In the genomic region with DNA sequence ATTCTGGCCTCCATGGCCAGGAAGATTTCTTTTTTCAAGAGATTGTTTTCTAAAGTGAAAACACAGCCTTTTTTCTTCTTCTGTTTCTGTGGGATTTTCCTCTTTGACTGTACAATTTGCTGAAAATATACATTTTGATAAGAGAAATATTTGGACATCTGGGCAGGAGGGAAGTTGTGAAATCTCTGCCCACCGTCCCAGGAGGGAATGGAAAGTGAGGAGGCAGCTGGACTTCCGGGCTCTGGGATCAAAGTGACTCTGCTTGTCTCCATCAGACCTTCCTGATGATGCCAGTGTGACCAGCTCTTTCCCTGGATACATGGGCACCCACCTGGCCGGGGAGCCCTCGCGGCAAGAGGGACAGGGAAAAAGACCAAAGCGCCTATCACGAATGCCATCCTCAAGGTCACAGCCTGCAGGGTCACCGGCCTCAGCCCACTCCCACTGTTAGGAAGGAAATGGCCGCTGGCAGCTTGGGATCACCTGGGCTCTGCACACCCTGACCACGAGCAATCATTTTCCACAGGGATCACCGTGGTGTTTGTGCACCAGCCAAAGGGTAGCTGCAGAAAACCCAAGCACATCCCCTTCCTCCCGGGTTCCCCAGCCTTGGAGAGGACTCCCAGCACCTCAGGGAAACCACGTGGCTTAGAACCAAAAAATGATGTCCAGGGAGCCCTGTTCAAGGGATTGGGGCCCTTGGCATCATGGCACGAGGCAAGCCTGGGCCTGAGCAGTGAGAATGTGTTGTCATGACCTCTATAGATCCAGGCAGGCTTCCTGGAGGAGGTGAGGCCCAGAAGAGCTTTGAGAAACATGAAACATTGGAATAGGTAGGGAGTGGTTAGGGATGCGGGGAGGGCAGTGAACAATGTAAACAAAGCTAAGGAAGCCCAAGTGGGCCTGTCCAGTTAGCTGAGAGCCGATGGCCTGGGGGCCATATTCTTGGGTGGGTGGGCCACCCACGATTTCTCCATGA, we compare ENCODE assay signal across 26 cellular contexts. TPM values are rescaled to one million over a fixed set of nuclear protein-coding genes. Genes with fewer than 3 reads are reported as not detected.
DNase-seq lines count a peak whose midpoint lies in the region; ATAC-seq, FAIRE-seq and TF ChIP-seq lines count a peak whose summit lies in the region.
"Had no signal": no experiment of that assay in that cellular context is flagged by ENCODE, and none has a peak within 500 bp of the region (broad histone marks: within the 10 kb centered on the region; RNA-seq: fewer than 3 reads in every experiment).

No MANE protein-coding gene starts in this region.

- H3F3A ChIP-seq in GM23248 (ENCODE audit: insufficient read depth) = no peaks in the 10 kb centered on the region

- no peaks in the 10 kb centered on the region for H4K20me1 ChIP-seq in GM23248 (ENCODE audit: insufficient read depth)

- no peaks in the 10 kb centered on the region for H3K79me2 ChIP-seq in GM23248 (ENCODE audit: insufficient read depth)

- POLR2A ChIA-PET in A549 (lab: Yijun Ruan, JAX) = no interaction called here

- peak overlapping the region; percentile 47 for H2AFZ ChIP-seq in GM23248
- H2AFZ ChIP-seq: PC-9 had no signal

- H3K4me2 ChIP-seq in A549 = no peak overlapping the region
- no peak overlapping the region for H3K4me2 ChIP-seq in GM23248 (ENCODE audit: unreplicated experiment)
- H3K4me2 ChIP-seq: PC-9 had no signal

- no peak overlapping the region for H3K4me3 ChIP-seq in A549
- H3K4me3 ChIP-seq in GM23248 = no peak overlapping the region
- no peak overlapping the region for H3K4me3 ChIP-seq in fibroblast of villous mesenchyme (ENCODE audit: low read depth, low read length)
- H3K4me3 ChIP-seq: PC-9, SJSA1 had no signal

- DNase-seq in A549 (ENCODE audit: low read depth in 1 of 2, low spot score in 1 of 2) (no peak), GM23248 (no peak), dermis blood vessel endothelial cell (peak; percentile 7), fibroblast of villous mesenchyme (ENCODE audit: low read depth) (peak; percentile 46), superior temporal gyrus (ENCODE audit: extremely low spot score) (no peak)
- DNase-seq: CD8-positive, alpha-beta memory T cell; DMS 273 treated with DMSO at 0.1 percent for 48 hours; DMS79 treated with DMSO at 0.1 percent for 48 hours; GF-D8; KG1; MM.1S; NCI-H1417; NCI-H1694; NCI-H2029 treated with DMSO at 0.1 percent for 48 hours; NCI-H2227 treated with DMSO at 0.1 percent for 48 hours; NCI-H526 treated with DMSO at 0.1 percent for 48 hours; PC-9; Right ventricle myocardium superior; RPMI8226 had no signal

- no peak for TF ChIP-seq POLR2A in A549 (IDR thresholded peaks at IDR 0.05; ENCODE audit: low read length)

- H3K4me1 ChIP-seq in A549 (no peaks in the 10 kb centered on the region), GM23248 (ENCODE audit: insufficient read depth) (peaks cover 3% of the 10 kb centered on the region; the same call in 1 of the 2 replicates)
- H3K4me1 ChIP-seq: SJSA1 had no signal

- no peak for TF ChIP-seq EP300 in A549 (IDR thresholded peaks at IDR 0.05)

- H3K9ac ChIP-seq in GM23248 = no peak overlapping the region

- no peaks in the 10 kb centered on the region for H3K36me3 ChIP-seq in GM23248 (ENCODE audit: low read depth)
- H3K36me3 ChIP-seq: SJSA1 had no signal

- no peaks in the 10 kb centered on the region for H3K9me2 ChIP-seq in GM23248 (ENCODE audit: insufficient read depth)

- in situ Hi-C loops in GM23248 (cut with MboI) = no loop called here

- H3K27ac ChIP-seq in A549 (no peak overlapping the region), GM23248 (no peak overlapping the region)
- H3K27ac ChIP-seq: PC-9, SJSA1 had no signal

- ATAC-seq in A549 = no peak
- no peak for ATAC-seq in GM18520 (IDR thresholded peaks at IDR 0.05; ENCODE audit: unreplicated experiment)
- no peak for ATAC-seq in HG02588 (IDR thresholded peaks at IDR 0.05; ENCODE audit: unreplicated experiment)

- 68% methylated on average over 17 of the region's 17 CpGs for WGBS in A549 (ENCODE audit: missing lambda C conversion rate)
- WGBS in GM23248 (ENCODE audit: low coverage in 1 of 2, low lambda C conversion rate in 2 of 2, missing lambda C conversion rate in 2 of 2), 2 experiments = 67 to 68% methylated on average over 16 to 17 of the region's 17 CpGs

- TF ChIP-seq RAD21 in A549 (conservative IDR thresholded peaks at IDR 0.05 in 1 of 2, IDR thresholded peaks at IDR 0.05 in 1 of 2) = no peak

- H3K27me3 ChIP-seq in GM23248 (replicated peaks; ENCODE audit: insufficient read depth) = no peaks in the 10 kb centered on the region
- H3K27me3 ChIP-seq: SJSA1 had no signal

- CTCF ChIA-PET in A549 (lab: Yijun Ruan, JAX) = no interaction called here

- no peak for TF ChIP-seq CTCF in A549 (IDR thresholded peaks at IDR 0.05)
- TF ChIP-seq CTCF in fibroblast of villous mesenchyme (IDR thresholded peaks at IDR 0.05; ENCODE audit: insufficient read depth, low read depth, low read length) = no peak

- FAIRE-seq in A549 (lab: Jason Lieb, UNC) = no peak
- FAIRE-seq: GM12891, GM19239, H54 had no signal

- H3K9me3 ChIP-seq in A549 (no peaks in the 10 kb centered on the region), GM23248 (ENCODE audit: low read depth) (no peaks in the 10 kb centered on the region)

TF ChIP-seq in A549, 52 proteins besides CTCF, POLR2A, EP300 and RAD21:
- TF ChIP-seq FOSB (CRISPR knock-in tag; IDR thresholded peaks at IDR 0.05) (no peak), ZFP36 (IDR thresholded peaks at IDR 0.05; ENCODE audit: borderline replicate concordance, partially characterized antibody) (peak; percentile 80)

RNA-seq across cellular contexts. Expression of a gene that starts 29.1 kb away (rescaled TPM):
- polyA plus RNA-seq in A549 (2011; rRNA removed) = 106 and 136 TPM in 2 replicates
- polyA plus RNA-seq in A549 (2012; cell fraction: cytosol; rRNA removed) = 219 and 249 TPM in 2 replicates
- 343 and 460 TPM in 2 replicates for polyA plus RNA-seq in A549 (2012; cell fraction: nucleus; rRNA removed)
- polyA plus RNA-seq in A549 (2017; fragmentation: RNase III; extraction: RNeasy Plus Mini Kit Qiagen cat#74134 plus additional on column Dnase treatment) = 125 to 157 TPM (median 131 TPM) in 3 replicates
- 276 and 347 TPM in 2 replicates for polyA minus RNA-seq in A549 (2011; rRNA and poly(A)+ RNA removed)
- total RNA-seq in GM23248 (2014; rRNA removed; shearing (Covaris generic)) = 684 and 695 TPM in 2 replicates
- polyA plus RNA-seq in GM23248 (2016; fragmentation: Nextera tagmentation; extraction: Ambion mirVana) = 1,097 and 1,184 TPM in 2 replicates
- 445 and 452 TPM in 2 replicates for total RNA-seq in dermis blood vessel endothelial cell
- 351 and 365 TPM in 2 replicates for total RNA-seq in fibroblast of villous mesenchyme
- polyA plus RNA-seq: CD14-positive monocyte had no signal

Comparison
In these comparisons a context has a peak if more than half of its experiments do, and no peak if none do; other contexts are left out.
1. DNase-seq: peak in dermis blood vessel endothelial cell (single experiment) and fibroblast of villous mesenchyme (single experiment); none in A549 (0 of 2), GM23248 (single experiment) and superior temporal gyrus (single experiment).